21 cellular contexts compared by ENCODE assay signal in genomic region chr6:13282393-13283069, GRCh38.
"Had no signal": no experiment of that assay in that cellular context is flagged by ENCODE, and none has a peak within 500 bp of the region (broad histone marks: within the 10 kb centered on the region; RNA-seq: fewer than 3 reads in every experiment).

No MANE protein-coding gene starts in this region.

- H2AFZ ChIP-seq: hepatocyte, neural progenitor cell had no signal

- H3K9me3 Mint-ChIP-seq: memory B cell had no signal

- H3K27ac Mint-ChIP-seq: activated CD8-positive, alpha-beta T cell treated with anti-CD3 and anti-CD28 coated beads for 36 hours; activated naive CD8-positive, alpha-beta T cell; memory B cell; naive thymus-derived CD4-positive, alpha-beta T cell; neural progenitor cell had no signal

- H3K27ac ChIP-seq: cardiac muscle cell, epithelial cell of prostate, hepatocyte, neural progenitor cell, psoas muscle, upper lobe of right lung, VCaP had no signal

- H3K27me3 Mint-ChIP-seq: activated CD8-positive, alpha-beta T cell treated with anti-CD3 and anti-CD28 coated beads for 36 hours; activated naive CD8-positive, alpha-beta T cell; memory B cell; naive thymus-derived CD4-positive, alpha-beta T cell had no signal

- H3K4me3 ChIP-seq: cardiac muscle cell, dorsolateral prefrontal cortex, hepatocyte, mucosa of descending colon, neural progenitor cell, psoas muscle, thoracic aorta, upper lobe of right lung had no signal

- DNase-seq: activated CD8-positive, alpha-beta T cell treated with anti-CD3 and anti-CD28 coated beads for 36 hours; activated gamma-delta T cell treated with Interleukin-2 at 50 U/mL for 16 hours; activated T-cell treated with anti-CD3 and anti-CD28 coated beads, Interleukin-2, amount 50 U/mL, for 4 hours; amniotic stem cell; foreskin fibroblast; mucosa of descending colon; naive thymus-derived CD4-positive, alpha-beta T cell; psoas muscle; right cardiac atrium; stimulated activated CD4-positive, alpha-beta T cell treated with anti-CD3 and anti-CD28 coated beads, Interleukin-2, amount 100 ng/mL, for 24 hours; upper lobe of right lung had no signal

- H3K9me3 ChIP-seq: upper lobe of right lung had no signal

- H3K4me1 ChIP-seq: neural progenitor cell, psoas muscle, upper lobe of right lung had no signal

- H3K4me2 ChIP-seq: hepatocyte, neural progenitor cell had no signal

- H3K9ac ChIP-seq: neural progenitor cell had no signal

- H3K79me2 ChIP-seq: hepatocyte had no signal

- ATAC-seq: activated CD8-positive, alpha-beta T cell treated with anti-CD3 and anti-CD28 coated beads for 36 hours; mucosa of descending colon; naive thymus-derived CD4-positive, alpha-beta T cell; psoas muscle; right cardiac atrium; upper lobe of right lung had no signal

- H3K4me3 Mint-ChIP-seq: activated CD8-positive, alpha-beta T cell treated with anti-CD3 and anti-CD28 coated beads for 36 hours; activated naive CD8-positive, alpha-beta T cell; activated T-cell treated with anti-CD3 and anti-CD28 coated beads, Interleukin-2, amount 50 U/mL, for 4 hours; endodermal cell; memory B cell; naive thymus-derived CD4-positive, alpha-beta T cell; neural progenitor cell had no signal

- H3K27me3 ChIP-seq: cardiac muscle cell, dorsolateral prefrontal cortex, hepatocyte, neural progenitor cell, upper lobe of right lung had no signal

- H3K4me1 Mint-ChIP-seq: neural progenitor cell had no signal
